In the genomic region with DNA sequence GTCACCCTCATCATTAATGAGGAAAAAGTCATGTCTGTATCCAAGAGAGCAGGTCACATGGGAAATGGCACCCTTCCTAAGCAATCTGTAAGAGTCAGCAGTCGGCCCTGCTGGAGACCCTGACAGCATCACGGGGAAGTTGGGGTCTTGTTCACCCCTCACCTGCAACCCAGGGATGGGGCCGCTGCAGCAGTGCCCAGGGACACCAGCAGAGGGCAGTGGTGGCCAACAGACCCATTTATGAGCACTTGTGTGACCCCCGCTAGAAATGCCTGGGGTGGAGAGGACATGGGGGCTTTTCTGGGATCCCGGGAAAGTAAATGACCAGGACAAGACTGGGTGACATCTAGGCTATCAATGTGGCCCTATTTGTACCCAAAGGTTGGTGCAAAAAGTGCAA, we compare ENCODE assay signal across 7 cellular contexts. TPM values are rescaled to one million over a fixed set of nuclear protein-coding genes. Genes with fewer than 3 reads are reported as not detected.
DNase-seq lines count a peak whose midpoint lies in the region; ATAC-seq and TF ChIP-seq lines count a peak whose summit lies in the region.

No MANE protein-coding gene starts in this region.

- POLR2A ChIA-PET in HCT116 (lab: Charles Lee): no interaction called here

- H3K36me3 Mint-ChIP-seq in activated CD4-positive, alpha-beta T cell treated with anti-CD3 and anti-CD28 coated beads, Interleukin-2, amount 10 ng/mL, durations not matched to agents 24 days and 14 days (ENCODE audit: low read depth): peaks cover 1% of the 10 kb centered on the region

- intact Hi-C loops in HCT116 (cut with micrococcal nuclease) (no loop called here), esophagus muscularis mucosa (cut with DNase I) (loop anchor here (5.0 kb wide), 1 partner anchor 590 kb away; no protein-coding TSS in a partner anchor)
- intact Hi-C loops in activated CD4-positive, alpha-beta T cell treated with anti-CD3 and anti-CD28 coated beads, Interleukin-2, amount 10 ng/mL, durations not matched to agents 24 days and 14 days (cut with micrococcal nuclease): no loop called here

- no peak overlapping the region for H3K9ac ChIP-seq in HCT116 (ENCODE audit: low read length)

- no peak overlapping the region for H3K27ac ChIP-seq in HCT116 (ENCODE audit: low read depth, low read length)
- no peak overlapping the region for H3K27ac ChIP-seq in esophagus muscularis mucosa (replicated peaks in 1 of 4)

- RAD21 ChIA-PET in HCT116 (lab: Charles Lee; ENCODE audit: low non-redundant PET in 1 of 2, low total read pairs in 2 of 2, uncharacterized antibody in 2 of 2, unreplicated experiment in 2 of 2): no interaction called here

- H3K9me3 ChIP-seq in HCT116 (ENCODE audit: control insufficient read depth in 1 of 2, insufficient read depth in 1 of 2, low read depth in 1 of 2, low read length in 2 of 2) (no peaks in the 10 kb centered on the region), esophagus muscularis mucosa (no peaks in the 10 kb centered on the region)

- H4K20me1 ChIP-seq in HCT116 (ENCODE audit: insufficient read depth): no peaks in the 10 kb centered on the region

- BruUV-seq in HCT116 (replicated peaks; lab: Mats Ljungman, UMichigan): no TSS peak

- no peak for DNase-seq in HCT116 (ENCODE audit: low read depth, low spot score)
- DNase-seq in activated CD4-positive, alpha-beta T cell treated with anti-CD3 and anti-CD28 coated beads, Interleukin-2, amount 10 ng/mL, durations not matched to agents 24 days and 14 days: peak; percentile 79
- no peak for DNase-seq in esophagus muscularis mucosa (ENCODE audit: extremely low spot score)
- peak; percentile 18 for DNase-seq in stimulated activated CD8-positive, alpha-beta memory T cell treated with anti-CD3 and anti-CD28 coated beads, Interleukin-15, amount 100 ng/mL, for 1 hour (ENCODE audit: low read depth)

- H3K27me3 ChIP-seq in HCT116 (ENCODE audit: insufficient read depth, low read length) (peaks cover 9% of the 10 kb centered on the region; the same call in 1 of the 2 replicates), esophagus muscularis mucosa (peaks cover 0 to 15% (median 0%) of the 10 kb centered on the region in 4 donors)

- no peak overlapping the region for H3K4me3 ChIP-seq in HCT116 (replicated peaks in 1 of 2; ENCODE audit: low read depth in 1 of 2, low read length in 2 of 2)
- no peak overlapping the region for H3K4me3 ChIP-seq in esophagus muscularis mucosa

- H3K4me1 ChIP-seq in HCT116 (ENCODE audit: control insufficient read depth in 1 of 2, insufficient read depth in 2 of 2, low read length in 2 of 2) (peaks cover 0 to 2% of the 10 kb centered on the region in 2 experiments; a peak in 1 of 4 replicates), esophagus muscularis mucosa (no peaks in the 10 kb centered on the region)

- H3K36me3 ChIP-seq in HCT116 (ENCODE audit: control insufficient read depth in 1 of 2, insufficient read depth in 2 of 2, low read length in 2 of 2) (no peaks in the 10 kb centered on the region), esophagus muscularis mucosa (no peaks in the 10 kb centered on the region)

- peaks cover 4% of the 10 kb centered on the region for H3K9me3 Mint-ChIP-seq in activated CD4-positive, alpha-beta T cell treated with anti-CD3 and anti-CD28 coated beads, Interleukin-2, amount 10 ng/mL, durations not matched to agents 24 days and 14 days

- ATAC-seq in HCT116 (peak; percentile 54; the same call in 1 of the 2 replicates), GM21515 (IDR thresholded peaks at IDR 0.05; ENCODE audit: unreplicated experiment) (no peak), HG03159 (IDR thresholded peaks at IDR 0.05; ENCODE audit: unreplicated experiment) (no peak), HG03354 (IDR thresholded peaks at IDR 0.05; ENCODE audit: poor library complexity, severe bottlenecking, unreplicated experiment) (no peak)

- H3K4me3 Mint-ChIP-seq in activated CD4-positive, alpha-beta T cell treated with anti-CD3 and anti-CD28 coated beads, Interleukin-2, amount 10 ng/mL, durations not matched to agents 24 days and 14 days: no peak overlapping the region

- TF ChIP-seq POLR2A in HCT116 (IDR thresholded peaks at IDR 0.05; ENCODE audit: borderline replicate concordance, extremely low read depth, insufficient read depth, insufficient read length) (no peak), esophagus muscularis mucosa (IDR thresholded peaks at IDR 0.05; ENCODE audit: low read depth) (no peak)

- TF ChIP-seq RAD21 in HCT116 (IDR thresholded peaks at IDR 0.05; ENCODE audit: low read depth): peak; percentile 41; the same call in 1 of the 2 replicates

- H3K27ac Mint-ChIP-seq in activated CD4-positive, alpha-beta T cell treated with anti-CD3 and anti-CD28 coated beads, Interleukin-2, amount 10 ng/mL, durations not matched to agents 24 days and 14 days: no peak overlapping the region

- H3K4me1 Mint-ChIP-seq in activated CD4-positive, alpha-beta T cell treated with anti-CD3 and anti-CD28 coated beads, Interleukin-2, amount 10 ng/mL, durations not matched to agents 24 days and 14 days: no peaks in the 10 kb centered on the region

- 61% methylated on average over 3 of the region's 5 CpGs for WGBS in esophagus muscularis mucosa

- TF ChIP-seq CTCF in HCT116 (IDR thresholded peaks at IDR 0.05 in 2 of 3, conservative IDR thresholded peaks at IDR 0.05 in 1 of 3; ENCODE audit: borderline replicate concordance in 1 of 3, insufficient read depth in 1 of 3, low read depth in 2 of 3, low read length in 2 of 3): peak; percentile 41 to 90 (median 88); a peak in 5 of 6 replicates
- peak; percentile 19 to 56 (median 23) for TF ChIP-seq CTCF in esophagus muscularis mucosa (IDR thresholded peaks at IDR 0.05)

- peaks cover 4% of the 10 kb centered on the region for H3K27me3 Mint-ChIP-seq in activated CD4-positive, alpha-beta T cell treated with anti-CD3 and anti-CD28 coated beads, Interleukin-2, amount 10 ng/mL, durations not matched to agents 24 days and 14 days

- CTCF ChIA-PET in HCT116 (lab: Charles Lee): interaction anchor here (1.4 to 1.7 kb wide), 3 partner anchors 9 to 570 kb away, joined by 3 to 6 read pairs (median 4); no protein-coding TSS in a partner anchor

- no peak for TF ChIP-seq EP300 in esophagus muscularis mucosa (IDR thresholded peaks at IDR 0.05)

- no peaks in the 10 kb centered on the region for H3K9me2 ChIP-seq in HCT116 (ENCODE audit: insufficient read depth)

- no peak overlapping the region for H3K4me2 ChIP-seq in HCT116 (ENCODE audit: low read length)

- no peaks in the 10 kb centered on the region for H3K79me2 ChIP-seq in HCT116 (ENCODE audit: insufficient read depth, low read length)

- no peak overlapping the region for H2AFZ ChIP-seq in HCT116 (ENCODE audit: low read depth, low read length, poor library complexity, severe bottlenecking)

TF ChIP-seq in HCT116, 20 proteins besides CTCF, POLR2A, EP300 and RAD21:
- TF ChIP-seq SP1 (IDR thresholded peaks at IDR 0.05; ENCODE audit: low read depth) (no peak), YY1 (IDR thresholded peaks at IDR 0.05; ENCODE audit: extremely low read depth, insufficient replicate concordance, low read depth, low read length) (no peak), EZH2 (IDR thresholded peaks at IDR 0.05) (no peak), POLR2AphosphoS5 (IDR thresholded peaks at IDR 0.05; ENCODE audit: low read depth, low read length) (no peak), FOSL1 (IDR thresholded peaks at IDR 0.05; ENCODE audit: low read depth) (no peak), TCF7L2 (IDR thresholded peaks at IDR 0.05; ENCODE audit: borderline replicate concordance, extremely low read depth, insufficient read depth, insufficient read length) (no peak), ZNF274 (IDR thresholded peaks at IDR 0.05; ENCODE audit: low read depth, low read length) (no peak), CEBPB (IDR thresholded peaks at IDR 0.05; ENCODE audit: low read depth) (no peak), CBX3 (IDR thresholded peaks at IDR 0.05; ENCODE audit: low read depth) (no peak)

RNA-seq across cellular contexts. Expression of a gene that starts 35.9 kb away (rescaled TPM):
- total RNA-seq in HCT116 (2021; ENCODE audit: unreplicated experiment) (not detected), esophagus muscularis mucosa (not detected)
- not detected in 2 replicates for polyA plus RNA-seq in HCT116 (2012)
- total RNA-seq in activated CD4-positive, alpha-beta T cell treated with anti-CD3 and anti-CD28 coated beads, Interleukin-2, amount 10 ng/mL, durations not matched to agents 24 days and 14 days: not detected in 2 replicates

Comparison
In these comparisons a context has a peak if more than half of its experiments do, and no peak if none do; other contexts are left out.
1. DNase-seq: peak in activated CD4-positive, alpha-beta T cell treated with anti-CD3 and anti-CD28 coated beads, Interleukin-2, amount 10 ng/mL, durations not matched to agents 24 days and 14 days (single experiment) and stimulated activated CD8-positive, alpha-beta memory T cell treated with anti-CD3 and anti-CD28 coated beads, Interleukin-15, amount 100 ng/mL, for 1 hour (single experiment); none in HCT116 (single experiment) and esophagus muscularis mucosa (single experiment).